In genomic region chr6:20605581-20605980, GRCh38 we compare ENCODE assay signal across 12 cellular contexts.
DNase-seq lines count a peak whose midpoint lies in the region; ATAC-seq and FAIRE-seq lines count a peak whose summit lies in the region.
"Had no signal": no experiment of that assay in that cellular context is flagged by ENCODE, and none has a peak within 500 bp of the region (broad histone marks: within the 10 kb centered on the region; RNA-seq: fewer than 3 reads in every experiment).

No MANE protein-coding gene starts in this region.

- peak; percentile 98 for FAIRE-seq in RCC 7860 (lab: Jason Lieb, UNC)
- FAIRE-seq: A204.1 had no signal

- ATAC-seq in GM19463 (IDR thresholded peaks at IDR 0.05; ENCODE audit: unreplicated experiment), result no peak

- DNase-seq in NCI-H2171 treated with DMSO at 0.1 percent for 48 hours (lab: John Stamatoyannopoulos, UW) (peak; percentile 50), NCI-H2171 (lab: John Stamatoyannopoulos, UW) (no peak), RCC 7860 (ENCODE audit: low spot score) (peak; percentile 87), fibroblast of peridontal ligament (ENCODE audit: extremely low read depth) (peak; percentile 81), stromal cell of bone marrow (ENCODE audit: low read depth) (peak; percentile 38)
- no peak for DNase-seq in activated CD4-positive, alpha-beta T cell treated with anti-CD3 and anti-CD28 coated beads, Interleukin-2, amount 50 U/mL, for 1 hour
- DNase-seq in effector CD8-positive, alpha-beta T cell (lab: John Stamatoyannopoulos, UW), result no peak
- DNase-seq: activated naive CD8-positive, alpha-beta T cell treated with anti-CD3 and anti-CD28 coated beads for 36 hours; NCI-H1417 treated with DMSO at 0.1 percent for 48 hours; T-helper 1 cell had no signal

Comparison
In these comparisons a context has a peak if more than half of its experiments do, and no peak if none do; other contexts are left out.
1. DNase-seq: peak in NCI-H2171 treated with DMSO at 0.1 percent for 48 hours (single experiment), RCC 7860 (single experiment), fibroblast of peridontal ligament (single experiment) and stromal cell of bone marrow (single experiment); none in NCI-H2171 (single experiment), activated CD4-positive, alpha-beta T cell treated with anti-CD3 and anti-CD28 coated beads, Interleukin-2, amount 50 U/mL, for 1 hour (single experiment) and effector CD8-positive, alpha-beta T cell (single experiment).